In genomic region chr20:54199721-54200176, GRCh38 we compare ENCODE assay signal across 8 cellular contexts. TPM values are rescaled to one million over a fixed set of nuclear protein-coding genes. Genes with fewer than 3 reads are reported as not detected.
DNase-seq lines count a peak whose midpoint lies in the region; ATAC-seq and TF ChIP-seq lines count a peak whose summit lies in the region.

No MANE protein-coding gene starts in this region.

- ATAC-seq in HG03159 (IDR thresholded peaks at IDR 0.05; ENCODE audit: unreplicated experiment) (peak; percentile 53), lung (ENCODE audit: insufficient read depth, low FRiP score) (peak; percentile 81), HG03108 (IDR thresholded peaks at IDR 0.05; ENCODE audit: unreplicated experiment) (no peak)

- DNase-seq in EH (ENCODE audit: low read depth) (peak; percentile 71), NCI-H748 treated with DMSO at 0.1 percent for 48 hours (lab: John Stamatoyannopoulos, UW) (peak; percentile 1), ecto neural progenitor cell (ENCODE audit: low spot score) (peak; percentile 76), lung (ENCODE audit: low spot score) (peak; percentile 72)
- peak; percentile 76 to 82 for DNase-seq in activated CD4-positive, alpha-beta T cell treated with anti-CD3 and anti-CD28 coated beads, Interleukin-2, amount 50 U/mL, for 48 hours
- DNase-seq in stimulated activated CD8-positive, alpha-beta memory T cell treated with anti-CD3 and anti-CD28 coated beads, Interleukin-15, amount 100 ng/mL, for 24 hours (ENCODE audit: low read depth): peak; percentile 40

- H3K36me3 ChIP-seq in lung (ENCODE audit: control insufficient read depth in 2 of 2, insufficient read depth in 2 of 2, low read length in 2 of 2): no peaks in the 10 kb centered on the region

- H3K4me3 ChIP-seq in lung: no peak overlapping the region

- no peak overlapping the region for H3K27ac ChIP-seq in lung (ENCODE audit: low read depth in 1 of 2, low read length in 1 of 2)

- peak; percentile 78 for TF ChIP-seq CTCF in lung (IDR thresholded peaks at IDR 0.05; ENCODE audit: control extremely low read depth, extremely low read depth)

- no peaks in the 10 kb centered on the region for H3K4me1 ChIP-seq in lung (ENCODE audit: control insufficient read depth in 2 of 2, insufficient read depth in 2 of 2, low read length in 2 of 2)

- H3K9me3 ChIP-seq in lung (ENCODE audit: control insufficient read depth in 2 of 2, insufficient read depth in 1 of 2, low read length in 1 of 2): no peaks in the 10 kb centered on the region

- no peaks in the 10 kb centered on the region for H3K27me3 ChIP-seq in lung (ENCODE audit: control insufficient read depth, insufficient read depth)

- WGBS in lung, 2 donors: 20 to 25% methylated on average over 7 of the region's 7 CpGs

RNA-seq across cellular contexts. Expression of gene PFDN4, which starts 8.1 kb away (rescaled TPM):
- 10 to 100 TPM; 15.9 to 51.8 TPM for total RNA-seq in lung
- 10 to 100 TPM; 35.0 to 83.6 TPM for polyA plus RNA-seq in lung

RNA-seq across cellular contexts. Expression of gene CYP24A1, which starts 26.0 kb away (rescaled TPM):
- 1 to 10 TPM in 1 of 2 donors, under 1 TPM in 1; 0.68 to 1.5 TPM for total RNA-seq in lung
- 1 to 10 TPM in 1 of 2 donors, under 1 TPM in 1; 0.30 to 5.9 TPM for polyA plus RNA-seq in lung

Comparison
In these comparisons a context has a peak if more than half of its experiments do, and no peak if none do; other contexts are left out.
1. DNase-seq: peak in every context shown above with its lines; median percentile 79 in activated CD4-positive, alpha-beta T cell treated with anti-CD3 and anti-CD28 coated beads, Interleukin-2, amount 50 U/mL, for 48 hours; 76 in ecto neural progenitor cell; 72 in lung; 71 in EH; 40 in stimulated activated CD8-positive, alpha-beta memory T cell treated with anti-CD3 and anti-CD28 coated beads, Interleukin-15, amount 100 ng/mL, for 24 hours; 1 in NCI-H748 treated with DMSO at 0.1 percent for 48 hours.